ENCODE assay signal across 27 cellular contexts in genomic region chr9:138061631-138062030, GRCh38.
DNase-seq lines count a peak whose midpoint lies in the region; ATAC-seq, FAIRE-seq and TF ChIP-seq lines count a peak whose summit lies in the region.
"Had no signal": no experiment of that assay in that cellular context is flagged by ENCODE, and none has a peak within 500 bp of the region (broad histone marks: within the 10 kb centered on the region; RNA-seq: fewer than 3 reads in every experiment).

No MANE protein-coding gene starts in this region.

- 0 out of 6 replicates have a peak, but pooled peaks of 1 of the 3 experiments have one; percentile 10 for TF ChIP-seq CTCF in HCT116 (IDR thresholded peaks at IDR 0.05 in 2 of 3, conservative IDR thresholded peaks at IDR 0.05 in 1 of 3; ENCODE audit: borderline replicate concordance in 1 of 3, insufficient read depth in 1 of 3, low read depth in 2 of 3, low read length in 2 of 3)
- TF ChIP-seq CTCF in bronchial epithelial cell (IDR thresholded peaks at IDR 0.05; ENCODE audit: insufficient read depth, low read length, severe bottlenecking): no peak

- no TSS peak for BruUV-seq in HCT116 (replicated peaks; lab: Mats Ljungman, UMichigan)

- no peaks in the 10 kb centered on the region for H3K36me3 ChIP-seq in HCT116 (ENCODE audit: control insufficient read depth in 1 of 2, insufficient read depth in 2 of 2, low read length in 2 of 2)
- H3K36me3 ChIP-seq in bronchial epithelial cell (ENCODE audit: control insufficient read depth, insufficient read depth, low read length): no peaks in the 10 kb centered on the region
- H3K36me3 ChIP-seq: SJSA1 had no signal

- peak; percentile 46 for DNase-seq in NCI-H82 (lab: John Stamatoyannopoulos, UW)
- DNase-seq in NCI-H82 treated with DMSO at 0.1 percent for 48 hours (lab: John Stamatoyannopoulos, UW; ENCODE audit: unreplicated experiment): no peak
- no peak for DNase-seq in HCT116 (ENCODE audit: low read depth, low spot score)
- no peak for DNase-seq in bronchial epithelial cell (ENCODE audit: low read depth)
- DNase-seq in mesenteric fat pad (ENCODE audit: low spot score): peak; percentile 64
- no peak for DNase-seq in HEK293T (ENCODE audit: extremely low spot score)
- no peak for DNase-seq in DMS53 (lab: John Stamatoyannopoulos, UW)
- DNase-seq in DMS114 treated with DMSO at 0.1 percent for 48 hours (lab: John Stamatoyannopoulos, UW; ENCODE audit: unreplicated experiment): no peak
- DNase-seq: CD4-positive, CD25-positive, alpha-beta regulatory T cell; GM23248; HCEC 1CT; Kasumi-1; NCI-H1092 treated with DMSO at 0.1 percent for 48 hours; NCI-H1436; NCI-H187 treated with DMSO at 0.1 percent for 48 hours; NCI-H2107; NCI-H524; NCI-H748 treated with DMSO at 0.1 percent for 48 hours; NK-92 treated with Interleukin-12 subunit alpha and Interleukin-12 subunit beta, amount 100 ng/mL, for 24 hours; PC-3; Right ventricle myocardium superior had no signal

- RAD21 ChIA-PET in HCT116 (lab: Charles Lee; ENCODE audit: low non-redundant PET in 1 of 2, low total read pairs in 2 of 2, uncharacterized antibody in 2 of 2, unreplicated experiment in 2 of 2): no interaction called here

- no peaks in the 10 kb centered on the region for H3K9me2 ChIP-seq in HCT116 (ENCODE audit: insufficient read depth)

- H3K4me1 ChIP-seq in HCT116 (ENCODE audit: control insufficient read depth in 1 of 2, insufficient read depth in 2 of 2, low read length in 2 of 2): no peaks in the 10 kb centered on the region
- H3K4me1 ChIP-seq: SJSA1 had no signal

- CTCF ChIA-PET in HCT116 (lab: Charles Lee): no interaction called here
- CTCF ChIA-PET in HEK293T (lab: Yijun Ruan, JAX): no interaction called here

- no peaks in the 10 kb centered on the region for H3K9me3 ChIP-seq in HCT116 (ENCODE audit: control insufficient read depth in 1 of 2, insufficient read depth in 1 of 2, low read depth in 1 of 2, low read length in 2 of 2)
- H3K9me3 ChIP-seq: SJSA1 had no signal

- H3K4me2 ChIP-seq in HCT116 (ENCODE audit: low read length): no peak overlapping the region

- H3K27me3 ChIP-seq in HCT116 (ENCODE audit: insufficient read depth, low read length) (no peaks in the 10 kb centered on the region), bronchial epithelial cell (ENCODE audit: control insufficient read depth, insufficient read depth, low read length) (no peaks in the 10 kb centered on the region)

- H3K9ac ChIP-seq in HCT116 (ENCODE audit: low read length): no peak overlapping the region
- H3K9ac ChIP-seq: GM23248 had no signal

- intact Hi-C loops in HCT116 (cut with micrococcal nuclease): no loop called here

- peak; percentile 28 for FAIRE-seq in bronchial epithelial cell (lab: Jason Lieb, UNC)
- FAIRE-seq: G401.6, GM12878, K562 had no signal

- peak; percentile 52 for ATAC-seq in HCT116
- ATAC-seq: GM12878, K562, PC-3 had no signal

- TF ChIP-seq RAD21 in HCT116 (IDR thresholded peaks at IDR 0.05; ENCODE audit: low read depth): no peak

- no peaks in the 10 kb centered on the region for H4K20me1 ChIP-seq in HCT116 (ENCODE audit: insufficient read depth)

- no peak overlapping the region for H3K4me3 ChIP-seq in HCT116 (replicated peaks in 1 of 2; ENCODE audit: low read depth in 1 of 2, low read length in 2 of 2)
- H3K4me3 ChIP-seq in bronchial epithelial cell (ENCODE audit: low read depth, low read length): no peak overlapping the region
- H3K4me3 ChIP-seq: GM12878, GM23248, K562, SJSA1 had no signal

- no peaks in the 10 kb centered on the region for H3K79me2 ChIP-seq in HCT116 (ENCODE audit: insufficient read depth, low read length)

- no peak overlapping the region for H2AFZ ChIP-seq in HCT116 (ENCODE audit: low read depth, low read length, poor library complexity, severe bottlenecking)
- H2AFZ ChIP-seq: GM23248 had no signal

- no peak overlapping the region for H3K27ac ChIP-seq in HCT116 (ENCODE audit: low read depth, low read length)
- H3K27ac ChIP-seq: 22Rv1, GM23248, HL-60, SJSA1 had no signal

- POLR2A ChIA-PET in HCT116 (lab: Charles Lee): no interaction called here
- POLR2A ChIA-PET in HEK293T (lab: Yijun Ruan, JAX): no interaction called here

- TF ChIP-seq POLR2A in HCT116 (IDR thresholded peaks at IDR 0.05; ENCODE audit: borderline replicate concordance, extremely low read depth, insufficient read depth, insufficient read length): no peak

TF ChIP-seq in HCT116, 20 proteins besides CTCF, POLR2A, EP300 and RAD21 (continues in another document):
- TF ChIP-seq REST (IDR thresholded peaks at IDR 0.05; ENCODE audit: low read depth) (no peak), ZNF274 (IDR thresholded peaks at IDR 0.05; ENCODE audit: low read depth, low read length) (no peak), YY1 (IDR thresholded peaks at IDR 0.05; ENCODE audit: extremely low read depth, insufficient replicate concordance, low read depth, low read length) (no peak), TCF7L2 (IDR thresholded peaks at IDR 0.05; ENCODE audit: borderline replicate concordance, extremely low read depth, insufficient read depth, insufficient read length) (no peak), SP1 (IDR thresholded peaks at IDR 0.05; ENCODE audit: low read depth) (no peak), EZH2phosphoT487 (IDR thresholded peaks at IDR 0.05; ENCODE audit: borderline replicate concordance) (no peak), POLR2AphosphoS5 (IDR thresholded peaks at IDR 0.05; ENCODE audit: low read depth, low read length) (no peak), ELF1 (IDR thresholded peaks at IDR 0.05; ENCODE audit: borderline replicate concordance, low read depth) (no peak)

TF ChIP-seq in HEK293T, 16 proteins besides CTCF, POLR2A, EP300 and RAD21:
- TF ChIP-seq L3MBTL2 (conservative IDR thresholded peaks at IDR 0.05): no peak
- no peak for TF ChIP-seq ARNT (IDR thresholded peaks at IDR 0.05)
- TF ChIP-seq ELF4 (IDR thresholded peaks at IDR 0.05): no peak
- TF ChIP-seq CTBP1 (IDR thresholded peaks at IDR 0.05; ENCODE audit: borderline replicate concordance): no peak
- TF ChIP-seq BHLHE40 (IDR thresholded peaks at IDR 0.05; ENCODE audit: borderline replicate concordance): no peak
- no peak for TF ChIP-seq TARDBP (IDR thresholded peaks at IDR 0.05)
- TF ChIP-seq FOXK2 (IDR thresholded peaks at IDR 0.05): no peak
- TF ChIP-seq FOXA1 (IDR thresholded peaks at IDR 0.05): no peak
TF ChIP-seq in HEK293T: peak in this region for 0.

Comparison
In these comparisons a context has a peak if more than half of its experiments do, and no peak if none do; other contexts are left out.
1. DNase-seq: peak in NCI-H82 (single experiment) and mesenteric fat pad (single experiment); none in NCI-H82 treated with DMSO at 0.1 percent for 48 hours (single experiment), HCT116 (single experiment), bronchial epithelial cell (single experiment), HEK293T (single experiment), DMS53 (single experiment) and DMS114 treated with DMSO at 0.1 percent for 48 hours (single experiment).